In genomic region chr12:107514887-107515445, GRCh38 we compare ENCODE assay signal across 10 cellular contexts.
DNase-seq lines count a peak whose midpoint lies in the region; ATAC-seq and TF ChIP-seq lines count a peak whose summit lies in the region.
"Had no signal": no experiment of that assay in that cellular context is flagged by ENCODE, and none has a peak within 500 bp of the region (broad histone marks: within the 10 kb centered on the region; RNA-seq: fewer than 3 reads in every experiment).

No MANE protein-coding gene starts in this region.

- CTCF ChIA-PET in activated CD4-positive, alpha-beta T cell treated with anti-CD3 and anti-CD28 coated beads, Interleukin-2, amount 10 ng/mL, durations not matched to agents 7 days and 5 days (lab: Charles Lee), result interaction anchor here (1.0 kb wide), 1 partner anchor 113 kb away, joined by 3 read pairs; no protein-coding TSS in a partner anchor

- H4K20me1 ChIP-seq in osteoblast (ENCODE audit: insufficient read depth, low read length), result no peaks in the 10 kb centered on the region

- peaks cover 11% of the 10 kb centered on the region for H3K4me1 Mint-ChIP-seq in activated CD4-positive, alpha-beta T cell treated with anti-CD3 and anti-CD28 coated beads, Interleukin-2, amount 10 ng/mL, durations not matched to agents 7 days and 5 days

- H3K27me3 Mint-ChIP-seq in activated CD4-positive, alpha-beta T cell treated with anti-CD3 and anti-CD28 coated beads, Interleukin-2, amount 10 ng/mL, durations not matched to agents 7 days and 5 days, result no peaks in the 10 kb centered on the region
- H3K27me3 Mint-ChIP-seq: activated naive CD4-positive, alpha-beta T cell treated with anti-CD3 and anti-CD28 coated beads, Interleukin-2, amount 50 U/mL, for 24 hours had no signal

- peak overlapping the region; percentile 88 for H3K27ac ChIP-seq in osteoblast (ENCODE audit: low read depth, low read length)
- H3K27ac ChIP-seq in testis, result no peak overlapping the region

- no peaks in the 10 kb centered on the region for H3K36me3 Mint-ChIP-seq in activated CD4-positive, alpha-beta T cell treated with anti-CD3 and anti-CD28 coated beads, Interleukin-2, amount 10 ng/mL, durations not matched to agents 7 days and 5 days (ENCODE audit: low read depth)

- TF ChIP-seq CTCF in NB4 (IDR thresholded peaks at IDR 0.05; ENCODE audit: low read depth, low read length), result no peak
- TF ChIP-seq CTCF in osteoblast (IDR thresholded peaks at IDR 0.05; ENCODE audit: extremely low read depth, low read depth, low read length), result no peak
- no peak for TF ChIP-seq CTCF in testis (IDR thresholded peaks at IDR 0.05)

- no peaks in the 10 kb centered on the region for H3K36me3 ChIP-seq in osteoblast (ENCODE audit: insufficient read depth, low read length)
- H3K36me3 ChIP-seq in testis (ENCODE audit: low read depth, missing control alignments), result no peaks in the 10 kb centered on the region

- no peak overlapping the region for H3K27ac Mint-ChIP-seq in activated CD4-positive, alpha-beta T cell treated with anti-CD3 and anti-CD28 coated beads, Interleukin-2, amount 10 ng/mL, durations not matched to agents 7 days and 5 days

- H3K9me3 ChIP-seq in osteoblast (ENCODE audit: low read depth, low read length) (no peaks in the 10 kb centered on the region), testis (no peaks in the 10 kb centered on the region)

- H3K4me3 ChIP-seq in NB4 (ENCODE audit: low read depth, low read length), result no peak overlapping the region
- no peak overlapping the region for H3K4me3 ChIP-seq in osteoblast (ENCODE audit: insufficient read depth, low read length)
- H3K4me3 ChIP-seq in testis, result no peak overlapping the region

- H3K9me3 Mint-ChIP-seq in activated CD4-positive, alpha-beta T cell treated with anti-CD3 and anti-CD28 coated beads, Interleukin-2, amount 10 ng/mL, durations not matched to agents 7 days and 5 days, result peaks cover 4% of the 10 kb centered on the region

- H3K27me3 ChIP-seq in osteoblast (ENCODE audit: insufficient read depth, low read length) (no peaks in the 10 kb centered on the region), testis (no peaks in the 10 kb centered on the region)

- intact Hi-C loops in testis (cut with DNase I; ENCODE audit: low total_unique reads), result no loop called here

- ATAC-seq in esophagus mucosa (peak; percentile 71), HG02798 (IDR thresholded peaks at IDR 0.05; ENCODE audit: poor library complexity, unreplicated experiment) (no peak)

- POLR2A ChIA-PET in activated CD4-positive, alpha-beta T cell treated with anti-CD3 and anti-CD28 coated beads, Interleukin-2, amount 10 ng/mL, durations not matched to agents 7 days and 5 days (lab: Charles Lee), result no interaction called here

- DNase-seq in CD1c-positive myeloid dendritic cell (ENCODE audit: extremely low spot score) (peak; percentile 18), NB4 (ENCODE audit: low read depth) (peak; percentile 75), osteoblast (ENCODE audit: insufficient read length, low spot score, missing footprints) (no peak), epidermal melanocyte (ENCODE audit: insufficient read length, low spot score) (no peak), testis (no peak)
- DNase-seq in activated CD4-positive, alpha-beta T cell treated with anti-CD3 and anti-CD28 coated beads, Interleukin-2, amount 10 ng/mL, durations not matched to agents 7 days and 5 days, result no peak
- DNase-seq: DND-41 had no signal

- H3K4me1 ChIP-seq in osteoblast (ENCODE audit: insufficient read depth, low read length) (peaks cover 21% of the 10 kb centered on the region), testis (no peaks in the 10 kb centered on the region)

- peak overlapping the region; percentile 49 for H3K4me2 ChIP-seq in osteoblast (ENCODE audit: insufficient read depth, low read length)

- H3K79me2 ChIP-seq in osteoblast (ENCODE audit: insufficient read depth, low read length), result no peaks in the 10 kb centered on the region

- 89 to 95% methylated on average over 7 of the region's 7 CpGs for WGBS in testis, 2 donors

- H2AFZ ChIP-seq in osteoblast (ENCODE audit: low read length), result no peak overlapping the region

- no peak overlapping the region for H3K4me3 Mint-ChIP-seq in activated CD4-positive, alpha-beta T cell treated with anti-CD3 and anti-CD28 coated beads, Interleukin-2, amount 10 ng/mL, durations not matched to agents 7 days and 5 days
- H3K4me3 Mint-ChIP-seq: activated naive CD4-positive, alpha-beta T cell treated with anti-CD3 and anti-CD28 coated beads, Interleukin-2, amount 50 U/mL, for 24 hours had no signal

- no peak for TF ChIP-seq POLR2A in NB4 (IDR thresholded peaks at IDR 0.05; ENCODE audit: extremely low read depth, insufficient read length)
- no peak for TF ChIP-seq POLR2A in testis (IDR thresholded peaks at IDR 0.05)

Comparison
In these comparisons a context has a peak if more than half of its experiments do, and no peak if none do; other contexts are left out.
1. DNase-seq: peak in CD1c-positive myeloid dendritic cell (single experiment) and NB4 (single experiment); none in osteoblast (single experiment), epidermal melanocyte (single experiment), testis (single experiment) and activated CD4-positive, alpha-beta T cell treated with anti-CD3 and anti-CD28 coated beads, Interleukin-2, amount 10 ng/mL, durations not matched to agents 7 days and 5 days (single experiment).